1 cellular context compared by ENCODE assay signal in the genomic region with DNA sequence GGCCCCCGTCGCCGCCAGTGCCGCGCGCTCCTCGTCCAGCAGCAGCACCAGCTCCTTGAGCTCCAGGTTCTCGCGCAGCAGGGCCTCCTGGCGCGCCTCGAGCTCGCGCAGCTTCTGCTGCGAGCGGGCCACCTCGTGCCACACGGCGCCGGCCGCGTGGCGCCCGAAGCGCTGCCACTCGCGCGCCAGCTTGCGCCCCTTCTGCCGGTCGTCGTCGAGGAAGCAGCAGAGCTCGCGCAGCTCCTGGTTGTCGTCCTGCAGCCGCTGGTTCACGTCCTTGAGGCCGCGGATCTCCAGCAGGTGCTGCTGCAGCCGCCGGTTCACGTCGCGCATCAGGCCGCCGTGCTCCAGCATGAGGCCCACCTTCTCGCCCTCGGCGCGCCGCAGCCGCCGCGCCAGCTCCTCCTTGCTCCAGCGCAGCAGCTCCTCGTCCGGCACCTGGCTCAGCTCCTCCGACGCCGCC.
TF ChIP-seq lines count a peak whose summit lies in the region.

No MANE protein-coding gene starts in this region.

TF ChIP-seq in WTC11, 78 proteins besides CTCF, POLR2A, EP300 and RAD21 (continued from another document and continues in another):
- TF ChIP-seq, protein P1, sequence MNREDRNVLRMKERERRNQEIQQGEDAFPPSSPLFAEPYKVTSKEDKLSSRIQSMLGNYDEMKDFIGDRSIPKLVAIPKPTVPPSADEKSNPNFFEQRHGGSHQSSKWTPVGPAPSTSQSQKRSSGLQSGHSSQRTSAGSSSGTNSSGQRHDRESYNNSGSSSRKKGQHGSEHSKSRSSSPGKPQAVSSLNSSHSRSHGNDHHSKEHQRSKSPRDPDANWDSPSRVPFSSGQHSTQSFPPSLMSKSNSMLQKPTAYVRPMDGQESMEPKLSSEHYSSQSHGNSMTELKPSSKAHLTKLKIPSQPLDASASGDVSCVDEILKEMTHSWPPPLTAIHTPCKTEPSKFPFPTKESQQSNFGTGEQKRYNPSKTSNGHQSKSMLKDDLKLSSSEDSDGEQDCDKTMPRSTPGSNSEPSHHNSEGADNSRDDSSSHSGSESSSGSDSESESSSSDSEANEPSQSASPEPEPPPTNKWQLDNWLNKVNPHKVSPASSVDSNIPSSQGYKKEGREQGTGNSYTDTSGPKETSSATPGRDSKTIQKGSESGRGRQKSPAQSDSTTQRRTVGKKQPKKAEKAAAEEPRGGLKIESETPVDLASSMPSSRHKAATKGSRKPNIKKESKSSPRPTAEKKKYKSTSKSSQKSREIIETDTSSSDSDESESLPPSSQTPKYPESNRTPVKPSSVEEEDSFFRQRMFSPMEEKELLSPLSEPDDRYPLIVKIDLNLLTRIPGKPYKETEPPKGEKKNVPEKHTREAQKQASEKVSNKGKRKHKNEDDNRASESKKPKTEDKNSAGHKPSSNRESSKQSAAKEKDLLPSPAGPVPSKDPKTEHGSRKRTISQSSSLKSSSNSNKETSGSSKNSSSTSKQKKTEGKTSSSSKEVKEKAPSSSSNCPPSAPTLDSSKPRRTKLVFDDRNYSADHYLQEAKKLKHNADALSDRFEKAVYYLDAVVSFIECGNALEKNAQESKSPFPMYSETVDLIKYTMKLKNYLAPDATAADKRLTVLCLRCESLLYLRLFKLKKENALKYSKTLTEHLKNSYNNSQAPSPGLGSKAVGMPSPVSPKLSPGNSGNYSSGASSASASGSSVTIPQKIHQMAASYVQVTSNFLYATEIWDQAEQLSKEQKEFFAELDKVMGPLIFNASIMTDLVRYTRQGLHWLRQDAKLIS (CRISPR knock-in tag; IDR thresholded peaks at IDR 0.05; ENCODE audit: borderline replicate concordance): peak; percentile 52; the same call in 1 of the 2 replicates
- TF ChIP-seq, protein P2, sequence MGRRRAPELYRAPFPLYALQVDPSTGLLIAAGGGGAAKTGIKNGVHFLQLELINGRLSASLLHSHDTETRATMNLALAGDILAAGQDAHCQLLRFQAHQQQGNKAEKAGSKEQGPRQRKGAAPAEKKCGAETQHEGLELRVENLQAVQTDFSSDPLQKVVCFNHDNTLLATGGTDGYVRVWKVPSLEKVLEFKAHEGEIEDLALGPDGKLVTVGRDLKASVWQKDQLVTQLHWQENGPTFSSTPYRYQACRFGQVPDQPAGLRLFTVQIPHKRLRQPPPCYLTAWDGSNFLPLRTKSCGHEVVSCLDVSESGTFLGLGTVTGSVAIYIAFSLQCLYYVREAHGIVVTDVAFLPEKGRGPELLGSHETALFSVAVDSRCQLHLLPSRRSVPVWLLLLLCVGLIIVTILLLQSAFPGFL (CRISPR knock-in tag; IDR thresholded peaks at IDR 0.05; ENCODE audit: borderline replicate concordance): peak; percentile 98
- peak; percentile 98 for TF ChIP-seq FOXK1 (CRISPR knock-in tag; IDR thresholded peaks at IDR 0.05)
- peak; percentile 99 for TF ChIP-seq SMAD3 (CRISPR knock-in tag; IDR thresholded peaks at IDR 0.05; ENCODE audit: borderline replicate concordance)
- no peak for TF ChIP-seq RORB (CRISPR knock-in tag; IDR thresholded peaks at IDR 0.05)
- TF ChIP-seq, protein P3, sequence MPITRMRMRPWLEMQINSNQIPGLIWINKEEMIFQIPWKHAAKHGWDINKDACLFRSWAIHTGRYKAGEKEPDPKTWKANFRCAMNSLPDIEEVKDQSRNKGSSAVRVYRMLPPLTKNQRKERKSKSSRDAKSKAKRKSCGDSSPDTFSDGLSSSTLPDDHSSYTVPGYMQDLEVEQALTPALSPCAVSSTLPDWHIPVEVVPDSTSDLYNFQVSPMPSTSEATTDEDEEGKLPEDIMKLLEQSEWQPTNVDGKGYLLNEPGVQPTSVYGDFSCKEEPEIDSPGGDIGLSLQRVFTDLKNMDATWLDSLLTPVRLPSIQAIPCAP (CRISPR knock-in tag; IDR thresholded peaks at IDR 0.05): peak; percentile 99
- peak; percentile 70 for TF ChIP-seq NFYB (CRISPR knock-in tag; conservative IDR thresholded peaks at IDR 0.05; ENCODE audit: low read depth)
- TF ChIP-seq, protein P4, sequence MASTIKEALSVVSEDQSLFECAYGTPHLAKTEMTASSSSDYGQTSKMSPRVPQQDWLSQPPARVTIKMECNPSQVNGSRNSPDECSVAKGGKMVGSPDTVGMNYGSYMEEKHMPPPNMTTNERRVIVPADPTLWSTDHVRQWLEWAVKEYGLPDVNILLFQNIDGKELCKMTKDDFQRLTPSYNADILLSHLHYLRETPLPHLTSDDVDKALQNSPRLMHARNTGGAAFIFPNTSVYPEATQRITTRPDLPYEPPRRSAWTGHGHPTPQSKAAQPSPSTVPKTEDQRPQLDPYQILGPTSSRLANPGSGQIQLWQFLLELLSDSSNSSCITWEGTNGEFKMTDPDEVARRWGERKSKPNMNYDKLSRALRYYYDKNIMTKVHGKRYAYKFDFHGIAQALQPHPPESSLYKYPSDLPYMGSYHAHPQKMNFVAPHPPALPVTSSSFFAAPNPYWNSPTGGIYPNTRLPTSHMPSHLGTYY (CRISPR knock-in tag; IDR thresholded peaks at IDR 0.05): 0 out of 2 replicates have a peak, but pooled peaks have one; percentile 3
- TF ChIP-seq NFATC4 (CRISPR knock-in tag; IDR thresholded peaks at IDR 0.05): no peak
- TF ChIP-seq, protein P5, sequence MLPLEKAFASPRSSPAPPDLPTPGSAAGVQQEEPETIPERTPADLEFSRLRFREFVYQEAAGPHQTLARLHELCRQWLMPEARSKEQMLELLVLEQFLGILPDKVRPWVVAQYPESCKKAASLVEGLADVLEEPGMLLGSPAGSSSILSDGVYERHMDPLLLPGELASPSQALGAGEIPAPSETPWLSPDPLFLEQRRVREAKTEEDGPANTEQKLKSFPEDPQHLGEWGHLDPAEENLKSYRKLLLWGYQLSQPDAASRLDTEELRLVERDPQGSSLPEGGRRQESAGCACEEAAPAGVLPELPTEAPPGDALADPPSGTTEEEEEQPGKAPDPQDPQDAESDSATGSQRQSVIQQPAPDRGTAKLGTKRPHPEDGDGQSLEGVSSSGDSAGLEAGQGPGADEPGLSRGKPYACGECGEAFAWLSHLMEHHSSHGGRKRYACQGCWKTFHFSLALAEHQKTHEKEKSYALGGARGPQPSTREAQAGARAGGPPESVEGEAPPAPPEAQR (CRISPR knock-in tag; IDR thresholded peaks at IDR 0.05): no peak
- TF ChIP-seq, protein P6, sequence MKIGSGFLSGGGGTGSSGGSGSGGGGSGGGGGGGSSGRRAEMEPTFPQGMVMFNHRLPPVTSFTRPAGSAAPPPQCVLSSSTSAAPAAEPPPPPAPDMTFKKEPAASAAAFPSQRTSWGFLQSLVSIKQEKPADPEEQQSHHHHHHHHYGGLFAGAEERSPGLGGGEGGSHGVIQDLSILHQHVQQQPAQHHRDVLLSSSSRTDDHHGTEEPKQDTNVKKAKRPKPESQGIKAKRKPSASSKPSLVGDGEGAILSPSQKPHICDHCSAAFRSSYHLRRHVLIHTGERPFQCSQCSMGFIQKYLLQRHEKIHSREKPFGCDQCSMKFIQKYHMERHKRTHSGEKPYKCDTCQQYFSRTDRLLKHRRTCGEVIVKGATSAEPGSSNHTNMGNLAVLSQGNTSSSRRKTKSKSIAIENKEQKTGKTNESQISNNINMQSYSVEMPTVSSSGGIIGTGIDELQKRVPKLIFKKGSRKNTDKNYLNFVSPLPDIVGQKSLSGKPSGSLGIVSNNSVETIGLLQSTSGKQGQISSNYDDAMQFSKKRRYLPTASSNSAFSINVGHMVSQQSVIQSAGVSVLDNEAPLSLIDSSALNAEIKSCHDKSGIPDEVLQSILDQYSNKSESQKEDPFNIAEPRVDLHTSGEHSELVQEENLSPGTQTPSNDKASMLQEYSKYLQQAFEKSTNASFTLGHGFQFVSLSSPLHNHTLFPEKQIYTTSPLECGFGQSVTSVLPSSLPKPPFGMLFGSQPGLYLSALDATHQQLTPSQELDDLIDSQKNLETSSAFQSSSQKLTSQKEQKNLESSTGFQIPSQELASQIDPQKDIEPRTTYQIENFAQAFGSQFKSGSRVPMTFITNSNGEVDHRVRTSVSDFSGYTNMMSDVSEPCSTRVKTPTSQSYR (CRISPR knock-in tag; IDR thresholded peaks at IDR 0.05): peak; percentile 90
- TF ChIP-seq TEAD4 (CRISPR knock-in tag; IDR thresholded peaks at IDR 0.05): peak; percentile 98
- TF ChIP-seq ZNF138 (CRISPR knock-in tag; conservative IDR thresholded peaks at IDR 0.05): peak; percentile 98
- peak; percentile 97 for TF ChIP-seq SMAD4 (CRISPR knock-in tag; IDR thresholded peaks at IDR 0.05)
- peak; percentile 98 for TF ChIP-seq ZBTB43 (CRISPR knock-in tag; IDR thresholded peaks at IDR 0.05)
- peak; percentile 84 for TF ChIP-seq ZNF317 (CRISPR knock-in tag; IDR thresholded peaks at IDR 0.05; ENCODE audit: borderline replicate concordance, low read depth)
- TF ChIP-seq, protein P7, sequence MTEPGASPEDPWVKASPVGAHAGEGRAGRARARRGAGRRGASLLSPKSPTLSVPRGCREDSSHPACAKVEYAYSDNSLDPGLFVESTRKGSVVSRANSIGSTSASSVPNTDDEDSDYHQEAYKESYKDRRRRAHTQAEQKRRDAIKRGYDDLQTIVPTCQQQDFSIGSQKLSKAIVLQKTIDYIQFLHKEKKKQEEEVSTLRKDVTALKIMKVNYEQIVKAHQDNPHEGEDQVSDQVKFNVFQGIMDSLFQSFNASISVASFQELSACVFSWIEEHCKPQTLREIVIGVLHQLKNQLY (CRISPR knock-in tag; IDR thresholded peaks at IDR 0.05): peak; percentile 98
- TF ChIP-seq GRHL2 (CRISPR knock-in tag; IDR thresholded peaks at IDR 0.05; ENCODE audit: insufficient replicate concordance, severe bottlenecking): no peak
- TF ChIP-seq, protein P8, sequence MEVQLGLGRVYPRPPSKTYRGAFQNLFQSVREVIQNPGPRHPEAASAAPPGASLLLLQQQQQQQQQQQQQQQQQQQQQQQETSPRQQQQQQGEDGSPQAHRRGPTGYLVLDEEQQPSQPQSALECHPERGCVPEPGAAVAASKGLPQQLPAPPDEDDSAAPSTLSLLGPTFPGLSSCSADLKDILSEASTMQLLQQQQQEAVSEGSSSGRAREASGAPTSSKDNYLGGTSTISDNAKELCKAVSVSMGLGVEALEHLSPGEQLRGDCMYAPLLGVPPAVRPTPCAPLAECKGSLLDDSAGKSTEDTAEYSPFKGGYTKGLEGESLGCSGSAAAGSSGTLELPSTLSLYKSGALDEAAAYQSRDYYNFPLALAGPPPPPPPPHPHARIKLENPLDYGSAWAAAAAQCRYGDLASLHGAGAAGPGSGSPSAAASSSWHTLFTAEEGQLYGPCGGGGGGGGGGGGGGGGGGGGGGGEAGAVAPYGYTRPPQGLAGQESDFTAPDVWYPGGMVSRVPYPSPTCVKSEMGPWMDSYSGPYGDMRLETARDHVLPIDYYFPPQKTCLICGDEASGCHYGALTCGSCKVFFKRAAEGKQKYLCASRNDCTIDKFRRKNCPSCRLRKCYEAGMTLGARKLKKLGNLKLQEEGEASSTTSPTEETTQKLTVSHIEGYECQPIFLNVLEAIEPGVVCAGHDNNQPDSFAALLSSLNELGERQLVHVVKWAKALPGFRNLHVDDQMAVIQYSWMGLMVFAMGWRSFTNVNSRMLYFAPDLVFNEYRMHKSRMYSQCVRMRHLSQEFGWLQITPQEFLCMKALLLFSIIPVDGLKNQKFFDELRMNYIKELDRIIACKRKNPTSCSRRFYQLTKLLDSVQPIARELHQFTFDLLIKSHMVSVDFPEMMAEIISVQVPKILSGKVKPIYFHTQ (CRISPR knock-in tag; IDR thresholded peaks at IDR 0.05): no peak
- peak; percentile 96; the same call in 1 of the 2 replicates for TF ChIP-seq NR3C1 (CRISPR knock-in tag; conservative IDR thresholded peaks at IDR 0.05; ENCODE audit: low read depth)
- TF ChIP-seq ARID4B (CRISPR knock-in tag; IDR thresholded peaks at IDR 0.05; ENCODE audit: borderline replicate concordance): peak; percentile 99
- TF ChIP-seq USF2 (CRISPR knock-in tag; IDR thresholded peaks at IDR 0.05): peak; percentile 39
- TF ChIP-seq ZNF671 (CRISPR knock-in tag; IDR thresholded peaks at IDR 0.05): no peak
- TF ChIP-seq, protein P9, sequence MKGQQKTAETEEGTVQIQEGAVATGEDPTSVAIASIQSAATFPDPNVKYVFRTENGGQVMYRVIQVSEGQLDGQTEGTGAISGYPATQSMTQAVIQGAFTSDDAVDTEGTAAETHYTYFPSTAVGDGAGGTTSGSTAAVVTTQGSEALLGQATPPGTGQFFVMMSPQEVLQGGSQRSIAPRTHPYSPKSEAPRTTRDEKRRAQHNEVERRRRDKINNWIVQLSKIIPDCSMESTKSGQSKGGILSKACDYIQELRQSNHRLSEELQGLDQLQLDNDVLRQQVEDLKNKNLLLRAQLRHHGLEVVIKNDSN (CRISPR knock-in tag; IDR thresholded peaks at IDR 0.05): peak; percentile 83
- TF ChIP-seq ETV6 (CRISPR knock-in tag; IDR thresholded peaks at IDR 0.05): peak; percentile 99
- peak; percentile 99 for TF ChIP-seq ZNF232 (CRISPR knock-in tag; IDR thresholded peaks at IDR 0.05)
- peak; percentile 99 for TF ChIP-seq MYBL2 (CRISPR knock-in tag; IDR thresholded peaks at IDR 0.05)
